14 cellular contexts compared by ENCODE assay signal in genomic region chr18:58576641-58577251, GRCh38. TPM values are rescaled to one million over a fixed set of nuclear protein-coding genes. Genes with fewer than 3 reads are reported as not detected.
DNase-seq lines count a peak whose midpoint lies in the region; TF ChIP-seq lines count a peak whose summit lies in the region.
"Had no signal": no experiment of that assay in that cellular context is flagged by ENCODE, and none has a peak within 500 bp of the region (broad histone marks: within the 10 kb centered on the region; RNA-seq: fewer than 3 reads in every experiment).

No MANE protein-coding gene starts in this region.

- TF ChIP-seq CTCF in HFFc6 (IDR thresholded peaks at IDR 0.05): no peak
- TF ChIP-seq CTCF in epithelial cell of proximal tubule (conservative IDR thresholded peaks at IDR 0.05; ENCODE audit: low read depth, low read length): no peak
- no peak for TF ChIP-seq CTCF in neural progenitor cell (IDR thresholded peaks at IDR 0.05)

- peaks cover 2% of the 10 kb centered on the region for H3K27me3 Mint-ChIP-seq in HFFc6 (ENCODE audit: insufficient read depth)
- H3K27me3 Mint-ChIP-seq in neural progenitor cell (ENCODE audit: insufficient read depth, low read depth): peaks cover 6% of the 10 kb centered on the region
- H3K27me3 Mint-ChIP-seq: memory B cell had no signal

- H3K4me3 Mint-ChIP-seq in HFFc6: peak overlapping the region; percentile 91
- no peak overlapping the region for H3K4me3 Mint-ChIP-seq in neural progenitor cell
- H3K4me3 Mint-ChIP-seq: memory B cell; T-helper 2 cell treated with Interferon-gamma antibody and Interleukin-4, amounts not matched to agents 5 μg/mL and 100 μg/mL, for 36 hours had no signal

- H3K27me3 ChIP-seq in BLaER1 treated with 17β-estradiol and CSF1 and Interleukin-3, amounts not matched to agents 10 nM and 100 nM: no peaks in the 10 kb centered on the region
- no peaks in the 10 kb centered on the region for H3K27me3 ChIP-seq in neural progenitor cell
- H3K27me3 ChIP-seq: breast epithelium had no signal

- H3K9me3 Mint-ChIP-seq in HFFc6: no peaks in the 10 kb centered on the region
- peaks cover 12% of the 10 kb centered on the region for H3K9me3 Mint-ChIP-seq in neural progenitor cell
- H3K9me3 Mint-ChIP-seq: memory B cell; T-helper 2 cell treated with Interferon-gamma antibody and Interleukin-4, amounts not matched to agents 5 μg/mL and 100 μg/mL, for 36 hours had no signal

- H3K4me1 ChIP-seq in BLaER1 treated with 17β-estradiol and CSF1 and Interleukin-3, amounts not matched to agents 10 nM and 100 nM: peaks cover 15 to 40% (median 37%) of the 10 kb centered on the region in 10 experiments
- H3K4me1 ChIP-seq in neural progenitor cell: peaks cover 34% of the 10 kb centered on the region
- H3K4me1 ChIP-seq: breast epithelium had no signal

- H3K27ac Mint-ChIP-seq in HFFc6: peak overlapping the region; percentile 72
- peak overlapping the region; percentile 28 for H3K27ac Mint-ChIP-seq in neural progenitor cell
- H3K27ac Mint-ChIP-seq: memory B cell; T-helper 2 cell treated with Interferon-gamma antibody and Interleukin-4, amounts not matched to agents 5 μg/mL and 100 μg/mL, for 36 hours had no signal

- H3K36me3 Mint-ChIP-seq in HFFc6 (ENCODE audit: low read depth) (peaks cover 47% of the 10 kb centered on the region), neural progenitor cell (no peaks in the 10 kb centered on the region)
- H3K36me3 Mint-ChIP-seq: memory B cell had no signal

- peaks cover 10 to 34% (median 24%) of the 10 kb centered on the region in 11 experiments; a peak in 19 of 22 replicates for H3K9me3 ChIP-seq in BLaER1 treated with 17β-estradiol and CSF1 and Interleukin-3, amounts not matched to agents 10 nM and 100 nM (replicated peaks in 1 of 11)
- H3K9me3 ChIP-seq in neural progenitor cell (ENCODE audit: low read depth): no peaks in the 10 kb centered on the region
- H3K9me3 ChIP-seq: breast epithelium had no signal

- no peaks in the 10 kb centered on the region for H3K79me2 ChIP-seq in neural progenitor cell (ENCODE audit: low read depth)

- H3F3A ChIP-seq in neural progenitor cell (ENCODE audit: low read depth): peaks cover 3% of the 10 kb centered on the region

- H3K4me3 ChIP-seq in BLaER1 treated with 17β-estradiol and CSF1 and Interleukin-3, amounts not matched to agents 10 nM and 100 nM: no peak overlapping the region
- peak overlapping the region; percentile 56 for H3K4me3 ChIP-seq in epithelial cell of proximal tubule (ENCODE audit: low read depth, low read length)
- H3K4me3 ChIP-seq in neural progenitor cell: no peak overlapping the region
- H3K4me3 ChIP-seq: breast epithelium had no signal

- H3K9ac ChIP-seq in BLaER1 treated with 17β-estradiol and CSF1 and Interleukin-3, amounts not matched to agents 10 nM and 100 nM: no peak overlapping the region
- H3K9ac ChIP-seq in neural progenitor cell: no peak overlapping the region

- peak overlapping the region in 7 of 11 experiments; percentile 72 to 84 (median 80); a peak in 13 of 22 replicates for H3K27ac ChIP-seq in BLaER1 treated with 17β-estradiol and CSF1 and Interleukin-3, amounts not matched to agents 10 nM and 100 nM
- no peak overlapping the region for H3K27ac ChIP-seq in neural progenitor cell
- H3K27ac ChIP-seq: breast epithelium had no signal

- peak overlapping the region in 9 of 11 experiments; percentile 30 to 87 (median 71); a peak in 16 of 22 replicates for H3K4me2 ChIP-seq in BLaER1 treated with 17β-estradiol and CSF1 and Interleukin-3, amounts not matched to agents 10 nM and 100 nM
- H3K4me2 ChIP-seq in neural progenitor cell: no peak overlapping the region

- no peaks in the 10 kb centered on the region for H4K20me1 ChIP-seq in BLaER1 treated with 17β-estradiol and CSF1 and Interleukin-3, amounts not matched to agents 10 nM and 100 nM
- H4K20me1 ChIP-seq in neural progenitor cell (ENCODE audit: low read depth): no peaks in the 10 kb centered on the region

- H3K4me1 Mint-ChIP-seq in HFFc6 (ENCODE audit: low read depth) (peaks cover 70% of the 10 kb centered on the region), neural progenitor cell (peaks cover 52% of the 10 kb centered on the region)

- H3K36me3 ChIP-seq in BLaER1 treated with 17β-estradiol and CSF1 and Interleukin-3, amounts not matched to agents 10 nM and 100 nM: no peaks in the 10 kb centered on the region
- H3K36me3 ChIP-seq in neural progenitor cell: no peaks in the 10 kb centered on the region
- H3K36me3 ChIP-seq: breast epithelium had no signal

- DNase-seq in HFFc6 (no peak), epithelial cell of proximal tubule (ENCODE audit: low read depth) (no peak), neural progenitor cell (ENCODE audit: low spot score) (no peak), OCI-M2 (lab: John Stamatoyannopoulos, UW; ENCODE audit: unreplicated experiment) (no peak), pons (ENCODE audit: low spot score) (no peak)
- DNase-seq in stimulated activated naive CD4-positive, alpha-beta T cell (lab: John Stamatoyannopoulos, UW): no peak
- DNase-seq: activated CD4-positive, alpha-beta T cell treated with anti-CD3 and anti-CD28 coated beads, Interleukin-2, amount 50 U/mL, for 4 hours; activated effector memory CD4-positive, alpha-beta T cell treated with anti-CD3 and anti-CD28 coated beads, Interleukin-2, amount 50 U/mL, for 16 hours; NCI-H526 had no signal

- peak overlapping the region; percentile 39 for H2AFZ ChIP-seq in neural progenitor cell (replicated peaks)

RNA-seq across cellular contexts. Expression of gene ALPK2, which starts 52.1 kb away (rescaled TPM):
- 10 to 100 TPM; 31.6 to 36.0 (median 35.1) TPM for total RNA-seq in HFFc6 (2021; fragmentation: NEBNext Ultra II Directional; extraction: Animal tissue kit (Norgen Biotek cat#: 25700))
- total RNA-seq in epithelial cell of proximal tubule (5.1 and 5.9 TPM in 2 replicates), neural progenitor cell (ENCODE audit: low replicate concordance) (0.15 and 0.24 TPM in 2 replicates)
- total RNA-seq: pulmonary artery endothelial cell had no signal
